8 cellular contexts compared by ENCODE assay signal in genomic region chr11:128814856-128815705, GRCh38. TPM values are rescaled to one million over a fixed set of nuclear protein-coding genes. Genes with fewer than 3 reads are reported as not detected.
DNase-seq lines count a peak whose midpoint lies in the region; ATAC-seq and TF ChIP-seq lines count a peak whose summit lies in the region.

No MANE protein-coding gene starts in this region.

- TF ChIP-seq POLR2A in testis (IDR thresholded peaks at IDR 0.05) = no peak

- H3K9me3 ChIP-seq in adipocyte (ENCODE audit: control insufficient read depth, low read length) = no peaks in the 10 kb centered on the region
- H3K9me3 ChIP-seq in iPS-18a (ENCODE audit: control insufficient read depth, low read depth, low read length) = no peaks in the 10 kb centered on the region
- no peaks in the 10 kb centered on the region for H3K9me3 ChIP-seq in testis
- no peaks in the 10 kb centered on the region for H3K9me3 ChIP-seq in ascending aorta

- H3K27ac ChIP-seq in iPS-18a (ENCODE audit: low read length) (no peak overlapping the region), testis (no peak overlapping the region), ascending aorta (no peak overlapping the region)

- H3K27me3 ChIP-seq in adipocyte (replicated peaks; ENCODE audit: control insufficient read depth, insufficient read depth, low read length) (no peaks in the 10 kb centered on the region), iPS-18a (ENCODE audit: control insufficient read depth, insufficient read depth, low read length) (no peaks in the 10 kb centered on the region), testis (no peaks in the 10 kb centered on the region), ascending aorta (no peaks in the 10 kb centered on the region)

- H3K4me3 ChIP-seq in adipocyte (ENCODE audit: low read length) = peak overlapping the region; percentile 13
- peak overlapping the region; percentile 46 for H3K4me3 ChIP-seq in iPS-18a (ENCODE audit: low read length)
- no peak overlapping the region for H3K4me3 ChIP-seq in testis
- H3K4me3 ChIP-seq in ascending aorta = no peak overlapping the region

- WGBS in testis, 2 donors = 33 to 38% methylated on average over 9 of the region's 9 CpGs

- H3K4me1 ChIP-seq in adipocyte (ENCODE audit: control insufficient read depth, insufficient read depth, low read length) = peaks cover 13% of the 10 kb centered on the region
- H3K4me1 ChIP-seq in iPS-18a (ENCODE audit: control insufficient read depth, low read depth, low read length) = peaks cover 12% of the 10 kb centered on the region
- H3K4me1 ChIP-seq in testis = no peaks in the 10 kb centered on the region
- H3K4me1 ChIP-seq in ascending aorta = no peaks in the 10 kb centered on the region

- TF ChIP-seq CTCF in testis (IDR thresholded peaks at IDR 0.05) = no peak
- TF ChIP-seq CTCF in ascending aorta (IDR thresholded peaks at IDR 0.05) = no peak

- DNase-seq in NCI-H1436 (lab: John Stamatoyannopoulos, UW) (peak; percentile 3), NCI-H1436 treated with DMSO at 0.1 percent for 48 hours (lab: John Stamatoyannopoulos, UW) (no peak), adipocyte (ENCODE audit: low read depth) (peak; percentile 96), testis (peak; percentile 53), NCI-H446 treated with DMSO at 0.1 percent for 48 hours (lab: John Stamatoyannopoulos, UW) (no peak), ascending aorta (ENCODE audit: low spot score in 2 of 2) (no peak)

- intact Hi-C loops in testis (cut with DNase I; ENCODE audit: low total_unique reads) (no loop called here), ascending aorta (cut with DNase I) (no loop called here)

- no peak for ATAC-seq in HG03280 (IDR thresholded peaks at IDR 0.05; ENCODE audit: unreplicated experiment)

- H3K9ac ChIP-seq in adipocyte (ENCODE audit: low read length) (peak overlapping the region; percentile 58), iPS-18a (ENCODE audit: low read length) (no peak overlapping the region)

- no peaks in the 10 kb centered on the region for H3K36me3 ChIP-seq in adipocyte (ENCODE audit: control insufficient read depth, insufficient read depth, low read length, severe bottlenecking)
- H3K36me3 ChIP-seq in iPS-18a (ENCODE audit: control insufficient read depth, low read depth, low read length) = no peaks in the 10 kb centered on the region
- H3K36me3 ChIP-seq in testis (ENCODE audit: low read depth, missing control alignments) = no peaks in the 10 kb centered on the region
- H3K36me3 ChIP-seq in ascending aorta = no peaks in the 10 kb centered on the region

RNA-seq across cellular contexts. Expression of gene KCNJ1, which starts 52.0 kb away (rescaled TPM):
- total RNA-seq in testis (under 1 TPM; 0.12 to 0.24 TPM), ascending aorta (not detected)
- 0.16 TPM for polyA plus RNA-seq in testis (ENCODE audit: insufficient read depth, low read depth, low replicate concordance)

Comparison
In these comparisons a context has a peak if more than half of its experiments do, and no peak if none do; other contexts are left out.
1. DNase-seq: peak in NCI-H1436 (single experiment), adipocyte (single experiment) and testis (single experiment); none in NCI-H1436 treated with DMSO at 0.1 percent for 48 hours (single experiment), NCI-H446 treated with DMSO at 0.1 percent for 48 hours (single experiment) and ascending aorta (0 of 2).
2. H3K4me3 ChIP-seq: peak in adipocyte (single experiment) and iPS-18a (single experiment); none in testis (0 of 2) and ascending aorta (0 of 2).